ENCODE assay signal across 7 cellular contexts in genomic region chr11:36997656-36998055, GRCh38.
"Had no signal": no experiment of that assay in that cellular context is flagged by ENCODE, and none has a peak within 500 bp of the region (broad histone marks: within the 10 kb centered on the region; RNA-seq: fewer than 3 reads in every experiment).

No MANE protein-coding gene starts in this region.

- H3K4me3 ChIP-seq: K562 had no signal

- H3K27ac ChIP-seq: HL-60, KMS-11 had no signal

- H3K4me2 ChIP-seq: KMS-11 had no signal

- H3K9ac ChIP-seq: KMS-11 had no signal

- DNase-seq: IMR-90, KBM-7, KG1 had no signal

- ATAC-seq: HepG2, K562 had no signal
